In genomic region chr11:49995559-49995958, GRCh38 we compare ENCODE assay signal across 8 cellular contexts. TPM values are rescaled to one million over a fixed set of nuclear protein-coding genes. Genes with fewer than 3 reads are reported as not detected.
DNase-seq lines count a peak whose midpoint lies in the region; ATAC-seq and TF ChIP-seq lines count a peak whose summit lies in the region.

No MANE protein-coding gene starts in this region.

- H3K4me1 Mint-ChIP-seq in activated CD4-positive, alpha-beta T cell treated with anti-CD3 and anti-CD28 coated beads for 36 hours, result no peaks in the 10 kb centered on the region

- no peak overlapping the region for H3K4me3 Mint-ChIP-seq in activated CD4-positive, alpha-beta T cell treated with anti-CD3 and anti-CD28 coated beads for 36 hours

- H3K4me3 ChIP-seq in OCI-LY3 (ENCODE audit: low read length), result no peak overlapping the region
- no peak overlapping the region for H3K4me3 ChIP-seq in colonic mucosa

- peak overlapping the region; percentile 49 for H3K4me2 ChIP-seq in OCI-LY3 (ENCODE audit: low read length)

- H2AFZ ChIP-seq in OCI-LY3 (ENCODE audit: low read depth, low read length), result no peak overlapping the region

- H3K36me3 Mint-ChIP-seq in activated CD4-positive, alpha-beta T cell treated with anti-CD3 and anti-CD28 coated beads for 36 hours (ENCODE audit: low read depth), result no peaks in the 10 kb centered on the region

- no peaks in the 10 kb centered on the region for H3K27me3 Mint-ChIP-seq in activated CD4-positive, alpha-beta T cell treated with anti-CD3 and anti-CD28 coated beads for 36 hours

- H3K27me3 ChIP-seq in OCI-LY3 (ENCODE audit: low read depth, low read length), result no peaks in the 10 kb centered on the region; the same call in 1 of the 2 replicates
- H3K27me3 ChIP-seq in colonic mucosa, result no peaks in the 10 kb centered on the region

- H3K36me3 ChIP-seq in OCI-LY3 (replicated peaks; ENCODE audit: low read depth, low read length) (no peaks in the 10 kb centered on the region), colonic mucosa (no peaks in the 10 kb centered on the region)

- ATAC-seq in activated CD4-positive, alpha-beta T cell treated with anti-CD3 and anti-CD28 coated beads for 36 hours, result no peak

- H3K4me1 ChIP-seq in OCI-LY3 (ENCODE audit: low read length) (peaks cover 20% of the 10 kb centered on the region), colonic mucosa (no peaks in the 10 kb centered on the region)

- no peak overlapping the region for H3K27ac ChIP-seq in OCI-LY3 (ENCODE audit: low read length)
- H3K27ac ChIP-seq in colonic mucosa, result no peak overlapping the region

- H3K9me3 ChIP-seq in OCI-LY3 (ENCODE audit: insufficient read depth, low read length) (no peaks in the 10 kb centered on the region), colonic mucosa (no peaks in the 10 kb centered on the region)

- intact Hi-C loops in activated CD4-positive, alpha-beta T cell treated with anti-CD3 and anti-CD28 coated beads for 36 hours (cut with DNase I, micrococcal nuclease), result loop anchor here in 1 of 2 experiments (2.0 to 5.0 kb wide), 2 partner anchors 1687 to 1823 kb away; no protein-coding TSS in a partner anchor
- intact Hi-C loops in colonic mucosa (cut with DNase I), result no loop called here

- peak; percentile 78 for TF ChIP-seq CTCF in OCI-LY3 (IDR thresholded peaks at IDR 0.05; ENCODE audit: low read depth, low read length)
- TF ChIP-seq CTCF in colonic mucosa (IDR thresholded peaks at IDR 0.05), result no peak

- no peaks in the 10 kb centered on the region for H3K79me2 ChIP-seq in OCI-LY3 (ENCODE audit: low read length)

- H4K20me1 ChIP-seq in OCI-LY3 (ENCODE audit: insufficient read depth, low read length), result no peaks in the 10 kb centered on the region

- CTCF ChIA-PET in activated CD4-positive, alpha-beta T cell treated with anti-CD3 and anti-CD28 coated beads for 36 hours (lab: Charles Lee), result no interaction called here

- H3K27ac Mint-ChIP-seq in activated CD4-positive, alpha-beta T cell treated with anti-CD3 and anti-CD28 coated beads for 36 hours, result no peak overlapping the region

- DNase-seq in activated CD4-positive, alpha-beta T cell treated with anti-CD3 and anti-CD28 coated beads for 36 hours, result peak; percentile 65
- no peak for DNase-seq in activated CD4-positive, alpha-beta T cell treated with anti-CD3 and anti-CD28 coated beads for 1 hour
- DNase-seq in HuH-7.5 (ENCODE audit: low spot score), result peak; percentile 6
- peak; percentile 38 for DNase-seq in colonic mucosa
- DNase-seq in occipital lobe (lab: John Stamatoyannopoulos, UW), result peak; percentile 4
- no peak for DNase-seq in activated CD4-positive, CD25-positive, alpha-beta regulatory T cell (lab: John Stamatoyannopoulos, UW)
- DNase-seq in effector CD4-positive, alpha-beta T cell, result no peak

- H3K9me3 Mint-ChIP-seq in activated CD4-positive, alpha-beta T cell treated with anti-CD3 and anti-CD28 coated beads for 36 hours (ENCODE audit: low read depth), result peaks cover 22% of the 10 kb centered on the region

- POLR2A ChIA-PET in activated CD4-positive, alpha-beta T cell treated with anti-CD3 and anti-CD28 coated beads for 36 hours (lab: Charles Lee), result no interaction called here

- no peak overlapping the region for H3K9ac ChIP-seq in OCI-LY3 (ENCODE audit: low read length)
- H3K9ac ChIP-seq in colonic mucosa (ENCODE audit: low read depth in 2 of 2, low read length in 2 of 2), result no peak overlapping the region

RNA-seq across cellular contexts. Expression of gene OR4C12, which starts 13.2 kb away (rescaled TPM):
- total RNA-seq in activated CD4-positive, alpha-beta T cell treated with anti-CD3 and anti-CD28 coated beads for 36 hours, result not detected
- not detected for total RNA-seq in colonic mucosa
- total RNA-seq in occipital lobe, result not detected

RNA-seq across cellular contexts. Expression of gene OR4C45, which starts 37.1 kb away (rescaled TPM):
- total RNA-seq in activated CD4-positive, alpha-beta T cell treated with anti-CD3 and anti-CD28 coated beads for 36 hours, result not detected
- total RNA-seq in colonic mucosa (not detected), occipital lobe (not detected)

RNA-seq across cellular contexts. Expression of gene OR4C13, which starts 43.4 kb away (rescaled TPM):
- not detected for total RNA-seq in activated CD4-positive, alpha-beta T cell treated with anti-CD3 and anti-CD28 coated beads for 36 hours
- total RNA-seq in colonic mucosa, result not detected
- not detected for total RNA-seq in occipital lobe

Comparison
In these comparisons a context has a peak if more than half of its experiments do, and no peak if none do; other contexts are left out.
1. DNase-seq: peak in activated CD4-positive, alpha-beta T cell treated with anti-CD3 and anti-CD28 coated beads for 36 hours (single experiment), HuH-7.5 (single experiment), colonic mucosa (single experiment) and occipital lobe (single experiment); none in activated CD4-positive, alpha-beta T cell treated with anti-CD3 and anti-CD28 coated beads for 1 hour (single experiment), activated CD4-positive, CD25-positive, alpha-beta regulatory T cell (0 of 4) and effector CD4-positive, alpha-beta T cell (single experiment).